Comparison of ENCODE assay signal across 1 cellular context in genomic region chr1:58003059-58003458, GRCh38.
TF ChIP-seq lines count a peak whose summit lies in the region.

No MANE protein-coding gene starts in this region.

TF ChIP-seq in GM23338, 12 proteins besides CTCF, POLR2A, EP300 and RAD21 (continued from another document):
- peak; percentile 22; the same call in 1 of the 2 replicates for TF ChIP-seq ZNF462 (CRISPR knock-in tag; IDR thresholded peaks at IDR 0.05)
- no peak for TF ChIP-seq REST (IDR thresholded peaks at IDR 0.05; ENCODE audit: unreplicated experiment)
TF ChIP-seq in GM23338: peak in this region for 2.
